Comparison of ENCODE assay signal across 8 cellular contexts in the genomic region with DNA sequence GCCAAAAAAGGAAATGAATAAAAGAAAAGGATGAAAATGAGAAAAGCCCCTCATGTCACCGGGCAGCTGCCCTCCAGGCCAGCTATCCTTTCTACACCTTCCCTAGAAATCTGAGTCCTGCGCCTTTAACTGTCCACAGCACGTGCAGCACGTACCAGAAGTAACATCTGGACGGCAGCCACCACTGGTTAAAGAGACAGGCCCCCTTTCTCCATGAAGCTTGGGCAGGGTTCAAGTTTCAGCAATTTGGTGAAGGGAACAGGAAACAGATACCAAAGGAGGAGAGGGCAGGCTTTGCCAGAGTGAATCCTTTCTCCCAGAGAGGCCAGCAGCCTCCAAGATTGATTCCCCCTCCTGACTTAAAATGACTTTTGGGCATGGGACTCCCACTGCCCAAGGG. TPM values are rescaled to one million over a fixed set of nuclear protein-coding genes. Genes with fewer than 3 reads are reported as not detected.
DNase-seq lines count a peak whose midpoint lies in the region; ATAC-seq and TF ChIP-seq lines count a peak whose summit lies in the region.

No MANE protein-coding gene starts in this region.

- ATAC-seq in GM18519 (IDR thresholded peaks at IDR 0.05; ENCODE audit: low FRiP score, unreplicated experiment) (no peak), GM18498 (IDR thresholded peaks at IDR 0.05; ENCODE audit: unreplicated experiment) (no peak), GM19023 (IDR thresholded peaks at IDR 0.05; ENCODE audit: unreplicated experiment) (no peak), HG02798 (IDR thresholded peaks at IDR 0.05; ENCODE audit: poor library complexity, unreplicated experiment) (no peak)

- peak overlapping the region; percentile 10 for H3K27ac ChIP-seq in mesodermal cell (ENCODE audit: low read depth, low read length, severe bottlenecking)

- peak overlapping the region; percentile 43 to 80 (median 56) for H3K4me3 Mint-ChIP-seq in brain

- WGBS in mesodermal cell (ENCODE audit: insufficient coverage in 2 of 2), 2 experiments, result 39 to 67% methylated on average over 3 to 4 of the region's 5 CpGs

- peaks cover 4% of the 10 kb centered on the region for H3K27me3 Mint-ChIP-seq in brain

- H3K9me3 ChIP-seq in mesodermal cell (ENCODE audit: control insufficient read depth, low read length), result no peaks in the 10 kb centered on the region

- peak; percentile 60 for DNase-seq in ELR (ENCODE audit: low read depth)
- DNase-seq in NB4 (ENCODE audit: low read depth), result peak; percentile 60

- H3K4me1 ChIP-seq in mesodermal cell (ENCODE audit: control insufficient read depth, insufficient read depth, low read length, poor library complexity, severe bottlenecking), result peaks cover 21% of the 10 kb centered on the region

- TF ChIP-seq CTCF in NB4 (IDR thresholded peaks at IDR 0.05; ENCODE audit: low read depth, low read length), result no peak
- no peak for TF ChIP-seq CTCF in brain (conservative IDR thresholded peaks at IDR 0.05)

- H3K9me3 Mint-ChIP-seq in brain, result peaks cover 0 to under 1% (median 0%) of the 10 kb centered on the region in 5 experiments

- peak overlapping the region; percentile 82 to 97 (median 94) for H3K27ac Mint-ChIP-seq in brain

- no peaks in the 10 kb centered on the region for H3K36me3 ChIP-seq in mesodermal cell (ENCODE audit: control insufficient read depth, insufficient read depth, low read length)

- TF ChIP-seq POLR2A in NB4 (IDR thresholded peaks at IDR 0.05; ENCODE audit: extremely low read depth, insufficient read length), result no peak

- H3K4me3 ChIP-seq in NB4 (ENCODE audit: low read depth, low read length) (no peak overlapping the region), mesodermal cell (ENCODE audit: extremely low read depth, insufficient read depth, low read length, poor library complexity, severe bottlenecking) (no peak overlapping the region)

- peaks cover 1% of the 10 kb centered on the region for H3K36me3 Mint-ChIP-seq in brain

- peaks cover 55% of the 10 kb centered on the region for H3K4me1 Mint-ChIP-seq in brain

RNA-seq across cellular contexts. Expression of gene KIAA2013, which starts 3.6 kb away (rescaled TPM):
- polyA plus RNA-seq in brain (ENCODE audit: insufficient read depth, low read depth, low replicate concordance), result 84.2 TPM
- polyA plus RNA-seq in mesodermal cell (2013, experiment 1 of 2), result 39.0 TPM
- 33.1 TPM for polyA plus RNA-seq in mesodermal cell (2013, experiment 2 of 2)

RNA-seq across cellular contexts. Expression of gene PLOD1, which starts 4.7 kb away (rescaled TPM):
- polyA plus RNA-seq in brain (ENCODE audit: insufficient read depth, low read depth, low replicate concordance), result 76.5 TPM
- 148 TPM for polyA plus RNA-seq in mesodermal cell (2013, experiment 1 of 2)
- polyA plus RNA-seq in mesodermal cell (2013, experiment 2 of 2), result 133 TPM

RNA-seq across cellular contexts. Expression of gene MFN2, which starts 50.4 kb away (rescaled TPM):
- polyA plus RNA-seq in brain (ENCODE audit: insufficient read depth, low read depth, low replicate concordance), result 82.1 TPM
- 49.3 TPM for polyA plus RNA-seq in mesodermal cell (2013, experiment 1 of 2)
- polyA plus RNA-seq in mesodermal cell (2013, experiment 2 of 2), result 44.0 TPM
